ENCODE assay signal across 16 cellular contexts in genomic region chr6:72081880-72082279, GRCh38.
"Had no signal": no experiment of that assay in that cellular context is flagged by ENCODE, and none has a peak within 500 bp of the region (broad histone marks: within the 10 kb centered on the region; RNA-seq: fewer than 3 reads in every experiment).

No MANE protein-coding gene starts in this region.

- H3K4me3 ChIP-seq: esophagus squamous epithelium, gastroesophageal sphincter, prostate gland, right lobe of liver, suprapubic skin, thyroid gland had no signal

- H3K36me3 ChIP-seq: esophagus squamous epithelium, gastroesophageal sphincter, prostate gland, right lobe of liver, suprapubic skin, thyroid gland had no signal

- DNase-seq: effector memory CD8-positive, alpha-beta T cell; esophagus squamous epithelium; foreskin fibroblast; glutamatergic neuron; islet precursor cell; mammary epithelial cell; naive thymus-derived CD4-positive, alpha-beta T cell; nephron progenitor cell; right lobe of liver; stimulated activated CD4-positive, alpha-beta T cell treated with anti-CD3 and anti-CD28 coated beads, Interleukin-4, amount 100 ng/mL, for 1 hour; stimulated activated CD8-positive, alpha-beta memory T cell treated with anti-CD3 and anti-CD28 coated beads, Interleukin-4, amount 100 ng/mL, for 48 hours; stimulated activated naive CD8-positive, alpha-beta T cell treated with anti-CD3 and anti-CD28 coated beads, Interleukin-15, Interleukin-2, amounts not matched to agents 100 U/mL and 50 U/mL, for 24 hours; thyroid gland had no signal

- H3K27me3 ChIP-seq: esophagus squamous epithelium, right lobe of liver, suprapubic skin, thyroid gland had no signal

- H3K9me3 ChIP-seq: esophagus squamous epithelium, gastroesophageal sphincter, prostate gland, right lobe of liver, suprapubic skin, thyroid gland had no signal
